Comparison of ENCODE assay signal across 35 cellular contexts in the genomic region with DNA sequence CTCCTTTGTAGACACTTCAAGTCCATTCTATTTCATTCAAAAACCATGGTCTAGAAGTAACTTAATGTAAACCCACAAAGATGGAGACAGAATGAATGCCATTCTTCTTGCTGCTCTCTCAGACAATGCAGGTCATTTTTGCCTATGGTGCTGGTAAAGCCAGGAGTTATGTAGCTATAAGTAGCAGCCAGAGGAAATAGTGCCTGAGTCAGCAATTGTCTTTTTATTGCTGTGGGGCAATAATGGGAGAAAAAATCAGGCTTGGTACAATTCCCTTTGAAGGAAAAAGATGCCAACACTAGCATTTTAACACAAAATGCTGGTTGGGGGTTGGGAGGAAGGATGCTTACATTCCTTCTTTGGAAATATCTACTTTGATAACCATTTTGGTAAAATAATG. TPM values are rescaled to one million over a fixed set of nuclear protein-coding genes. Genes with fewer than 3 reads are reported as not detected.
"Had no signal": no experiment of that assay in that cellular context is flagged by ENCODE, and none has a peak within 500 bp of the region (broad histone marks: within the 10 kb centered on the region; RNA-seq: fewer than 3 reads in every experiment).

No MANE protein-coding gene starts in this region.

- H3K27me3 ChIP-seq: brain microvascular endothelial cell, cardiac muscle cell, MG63, Peyer's patch had no signal

- H3K4me1 ChIP-seq: Peyer's patch had no signal

- H3K27ac Mint-ChIP-seq: activated B cell treated with CpG ODN at 0.5 μM for 24 hours; activated CD4-positive, alpha-beta memory T cell treated with anti-CD3 and anti-CD28 coated beads, Interleukin-2, amount 10 ng/mL, durations not matched to agents 7 days and 5 days; activated CD8-positive, alpha-beta memory T cell treated with anti-CD3 and anti-CD28 coated beads, Interleukin-2, amount 10 ng/mL, durations not matched to agents 7 days and 5 days; activated naive CD8-positive, alpha-beta T cell treated with anti-CD3 and anti-CD28 coated beads for 36 hours; T-cell had no signal

- H3K27ac ChIP-seq: brain microvascular endothelial cell, cardiac muscle cell, Peyer's patch, VCaP had no signal

- DNase-seq: activated B cell treated with CpG ODN at 0.5 μM for 24 hours; activated CD4-positive, alpha-beta memory T cell treated with anti-CD3 and anti-CD28 coated beads, Interleukin-2, amount 10 ng/mL, durations not matched to agents 7 days and 5 days; activated CD4-positive, alpha-beta T cell treated with anti-CD3 and anti-CD28 coated beads for 1 hour; activated CD4-positive, alpha-beta T cell treated with anti-CD3 and anti-CD28 coated beads for 48 hours; activated CD8-positive, alpha-beta memory T cell treated with anti-CD3 and anti-CD28 coated beads for 24 hours; activated CD8-positive, alpha-beta memory T cell treated with anti-CD3 and anti-CD28 coated beads, Interleukin-2, amount 10 ng/mL, durations not matched to agents 7 days and 5 days; activated CD8-positive, alpha-beta memory T cell treated with anti-CD3 and anti-CD28 coated beads, Interleukin-2, amount 50 U/mL, for 48 hours; activated effector memory CD4-positive, alpha-beta T cell treated with Interleukin-2 at 50 U/mL for 16 hours; activated naive CD4-positive, alpha-beta T cell treated with anti-CD3 and anti-CD28 coated beads, Interleukin-2, amount 50 U/mL, for 16 hours; activated naive CD8-positive, alpha-beta T cell treated with anti-CD3 and anti-CD28 coated beads for 36 hours; activated T-cell treated with anti-CD3 and anti-CD28 coated beads, Interleukin-2, amount 50 U/mL, for 48 hours; amniotic stem cell; aorta; brain microvascular endothelial cell; Kasumi-1; KG1; MG63; NCI-H1048; NCI-H1105 treated with DMSO at 0.1 percent for 48 hours; NCI-H1436; NCI-H1694; NCI-H1930; NCI-H446; NCI-H510A treated with DMSO at 0.1 percent for 48 hours; NK-92 treated with Interleukin-12 subunit alpha and Interleukin-12 subunit beta, amount 100 ng/mL, for 24 hours; PC-3; Peyer's patch; RPMI8226; SIG-M5; T-cell; T-helper 9 cell had no signal

- H3K4me3 Mint-ChIP-seq: activated B cell treated with CpG ODN at 0.5 μM for 24 hours; activated CD4-positive, alpha-beta memory T cell treated with anti-CD3 and anti-CD28 coated beads, Interleukin-2, amount 10 ng/mL, durations not matched to agents 7 days and 5 days; activated CD8-positive, alpha-beta memory T cell treated with anti-CD3 and anti-CD28 coated beads, Interleukin-2, amount 10 ng/mL, durations not matched to agents 7 days and 5 days; activated naive CD8-positive, alpha-beta T cell treated with anti-CD3 and anti-CD28 coated beads for 36 hours; central memory CD8-positive, alpha-beta T cell; T-cell had no signal

- ATAC-seq: activated CD8-positive, alpha-beta memory T cell treated with anti-CD3 and anti-CD28 coated beads, Interleukin-2, amount 10 ng/mL, durations not matched to agents 7 days and 5 days; PC-3; SK-N-SH treated with all-trans-retinoic acid at 6 μM for 48 hours; T-cell had no signal

- H3K4me1 Mint-ChIP-seq: activated B cell treated with CpG ODN at 0.5 μM for 24 hours; activated CD4-positive, alpha-beta memory T cell treated with anti-CD3 and anti-CD28 coated beads, Interleukin-2, amount 10 ng/mL, durations not matched to agents 7 days and 5 days; activated CD8-positive, alpha-beta memory T cell treated with anti-CD3 and anti-CD28 coated beads, Interleukin-2, amount 10 ng/mL, durations not matched to agents 7 days and 5 days; activated naive CD8-positive, alpha-beta T cell treated with anti-CD3 and anti-CD28 coated beads for 36 hours; central memory CD8-positive, alpha-beta T cell; T-cell had no signal

- H3K9me3 ChIP-seq: MG63, Peyer's patch had no signal

- H3K9me3 Mint-ChIP-seq: activated B cell treated with CpG ODN at 0.5 μM for 24 hours; activated CD4-positive, alpha-beta memory T cell treated with anti-CD3 and anti-CD28 coated beads, Interleukin-2, amount 10 ng/mL, durations not matched to agents 7 days and 5 days; activated naive CD8-positive, alpha-beta T cell treated with anti-CD3 and anti-CD28 coated beads for 36 hours; central memory CD8-positive, alpha-beta T cell; T-cell had no signal

- H3K27me3 Mint-ChIP-seq: activated B cell treated with CpG ODN at 0.5 μM for 24 hours; activated naive CD8-positive, alpha-beta T cell treated with anti-CD3 and anti-CD28 coated beads for 36 hours had no signal

- H3K4me3 ChIP-seq: cardiac muscle cell, MG63, Peyer's patch had no signal

- H3K36me3 ChIP-seq: brain microvascular endothelial cell, cardiac muscle cell, MG63, Peyer's patch had no signal

- H3K36me3 Mint-ChIP-seq: activated CD8-positive, alpha-beta memory T cell treated with anti-CD3 and anti-CD28 coated beads, Interleukin-2, amount 10 ng/mL, durations not matched to agents 7 days and 5 days; activated naive CD8-positive, alpha-beta T cell treated with anti-CD3 and anti-CD28 coated beads for 36 hours; T-cell had no signal

RNA-seq across cellular contexts. Expression of a gene that starts 43.5 kb away (rescaled TPM):
- total RNA-seq: activated B cell treated with CpG ODN at 0.5 μM for 24 hours; activated CD4-positive, alpha-beta memory T cell treated with anti-CD3 and anti-CD28 coated beads, Interleukin-2, amount 10 ng/mL, durations not matched to agents 7 days and 5 days; activated CD8-positive, alpha-beta memory T cell treated with anti-CD3 and anti-CD28 coated beads, Interleukin-2, amount 10 ng/mL, durations not matched to agents 7 days and 5 days; activated naive CD8-positive, alpha-beta T cell treated with anti-CD3 and anti-CD28 coated beads for 36 hours; aorta; Peyer's patch; T-cell had no signal
- polyA plus RNA-seq: aorta, cardiac muscle cell had no signal
